Comparison of ENCODE assay signal across 8 cellular contexts in genomic region chr9:138149672-138150656, GRCh38.
DNase-seq lines count a peak whose midpoint lies in the region; ATAC-seq, FAIRE-seq and TF ChIP-seq lines count a peak whose summit lies in the region.
"Not testable (repeated sequence)": the region's sequence is repeated elsewhere in the genome, so short reads cannot be mapped to it uniquely, and the experiment has no call there.

No MANE protein-coding gene starts in this region.

- H3K79me2 ChIP-seq in KMS-11 (ENCODE audit: insufficient read depth, low read depth) = not testable (repeated sequence)

- H4K20me1 ChIP-seq in KMS-11 (ENCODE audit: insufficient read depth) = not testable (repeated sequence)

- H3K9me3 Mint-ChIP-seq in T-helper 2 cell treated with Interferon-gamma antibody and Interleukin-4, amounts not matched to agents 5 μg/mL and 100 μg/mL, for 36 hours = not testable (repeated sequence)

- not testable (repeated sequence) for TF ChIP-seq EP300 in ovary (IDR thresholded peaks at IDR 0.05)

- FAIRE-seq in D721Med (lab: Jason Lieb, UNC) = not testable (repeated sequence)

- H3K4me2 ChIP-seq in KMS-11 = peak overlapping the region; percentile 36; the same call in 1 of the 2 replicates

- H3K4me1 ChIP-seq in KMS-11 (ENCODE audit: low read depth, poor library complexity, severe bottlenecking); effector memory CD4-positive, alpha-beta T cell (ENCODE audit: control insufficient read depth, insufficient read depth, low read length, poor library complexity, severe bottlenecking); ovary (ENCODE audit: insufficient read depth); thoracic aorta (ENCODE audit: control insufficient read depth in 1 of 2, low read depth in 2 of 2): not testable (repeated sequence)

- H3K27ac Mint-ChIP-seq in T-helper 2 cell treated with Interferon-gamma antibody and Interleukin-4, amounts not matched to agents 5 μg/mL and 100 μg/mL, for 36 hours = not testable (repeated sequence)

- intact Hi-C loops in ovary (cut with DNase I) = not testable (repeated sequence)

- 0 out of 2 replicates have a peak overlapping the region, but pooled peaks have one; percentile 22 for H3K27ac ChIP-seq in KMS-11
- not testable (repeated sequence) for H3K27ac ChIP-seq in effector memory CD4-positive, alpha-beta T cell (ENCODE audit: insufficient read depth, low read length, poor library complexity, severe bottlenecking); ovary; thoracic aorta

- not testable (repeated sequence) for H3K9me3 ChIP-seq in effector memory CD4-positive, alpha-beta T cell (ENCODE audit: control insufficient read depth, low read length); ovary; thoracic aorta

- not testable (repeated sequence) for H3K36me3 ChIP-seq in KMS-11 (ENCODE audit: insufficient read depth); effector memory CD4-positive, alpha-beta T cell (ENCODE audit: control insufficient read depth, insufficient read depth, low read length); ovary; thoracic aorta

- peak overlapping the region; percentile 88 for H2AFZ ChIP-seq in KMS-11 (ENCODE audit: low read depth)

- not testable (repeated sequence) for H3K4me1 Mint-ChIP-seq in T-helper 2 cell treated with Interferon-gamma antibody and Interleukin-4, amounts not matched to agents 5 μg/mL and 100 μg/mL, for 36 hours (ENCODE audit: low read depth)

- TF ChIP-seq CTCF in D721Med (IDR thresholded peaks at IDR 0.05; ENCODE audit: insufficient read depth, missing control alignments) (peak; percentile 29), KMS-11 (conservative IDR thresholded peaks at IDR 0.05; ENCODE audit: low read depth, low read length) (peak; percentile 45), thoracic aorta (IDR thresholded peaks at IDR 0.05) (peak; percentile 22)
- not testable (repeated sequence) for TF ChIP-seq CTCF in ovary (IDR thresholded peaks at IDR 0.05)

- DNase-seq in D721Med (ENCODE audit: insufficient read length, low spot score); T-helper 2 cell treated with Interferon-gamma antibody and Interleukin-4, amounts not matched to agents 5 μg/mL and 100 μg/mL, for 36 hours (ENCODE audit: low spot score); effector memory CD4-positive, alpha-beta T cell; thoracic aorta (ENCODE audit: low spot score): not testable (repeated sequence)
- DNase-seq in activated naive CD4-positive, alpha-beta T cell treated with Interleukin-2 at 50 U/mL for 16 hours = peak; percentile 17
- peak; percentile 25 for DNase-seq in iPS-NIHi11 (ENCODE audit: low spot score)
- DNase-seq in ovary = peak in 3 of 5 donors; percentile 35 to 40 (median 39)

- H3K27me3 Mint-ChIP-seq in T-helper 2 cell treated with Interferon-gamma antibody and Interleukin-4, amounts not matched to agents 5 μg/mL and 100 μg/mL, for 36 hours (ENCODE audit: low read depth) = not testable (repeated sequence)

- not testable (repeated sequence) for ATAC-seq in thoracic aorta (ENCODE audit: insufficient number of reproducible peaks, low FRiP score, low read depth)

- H3K36me3 Mint-ChIP-seq in T-helper 2 cell treated with Interferon-gamma antibody and Interleukin-4, amounts not matched to agents 5 μg/mL and 100 μg/mL, for 36 hours (ENCODE audit: low read depth) = not testable (repeated sequence)

- not testable (repeated sequence) for H3K27me3 ChIP-seq in KMS-11 (ENCODE audit: insufficient read depth, low read depth); effector memory CD4-positive, alpha-beta T cell (replicated peaks; ENCODE audit: control insufficient read depth, insufficient read depth, low read length, poor library complexity, severe bottlenecking); ovary; thoracic aorta (replicated peaks; ENCODE audit: insufficient read depth)

- H3K4me3 ChIP-seq in KMS-11 (IDR thresholded peaks at IDR 0.05; ENCODE audit: insufficient read depth, low read depth, low read length) = not testable (repeated sequence)
- H3K4me3 ChIP-seq in effector memory CD4-positive, alpha-beta T cell (ENCODE audit: insufficient read depth, low read depth, low read length, poor library complexity, severe bottlenecking) = peak overlapping the region; percentile 55
- peak overlapping the region; percentile 26 for H3K4me3 ChIP-seq in ovary
- peak overlapping the region; percentile 60 for H3K4me3 ChIP-seq in thoracic aorta

- peak overlapping the region; percentile 60; the same call in 1 of the 2 replicates for H3K9ac ChIP-seq in KMS-11

- WGBS in ovary, 3 donors = 10 to 25% (median 22%) methylated on average over 56 to 81 of the region's 81 CpGs

- peak overlapping the region; percentile 57 for H3K4me3 Mint-ChIP-seq in T-helper 2 cell treated with Interferon-gamma antibody and Interleukin-4, amounts not matched to agents 5 μg/mL and 100 μg/mL, for 36 hours

- TF ChIP-seq POLR2A in ovary (IDR thresholded peaks at IDR 0.05) = not testable (repeated sequence)
